8 cellular contexts compared by ENCODE assay signal in the genomic region with DNA sequence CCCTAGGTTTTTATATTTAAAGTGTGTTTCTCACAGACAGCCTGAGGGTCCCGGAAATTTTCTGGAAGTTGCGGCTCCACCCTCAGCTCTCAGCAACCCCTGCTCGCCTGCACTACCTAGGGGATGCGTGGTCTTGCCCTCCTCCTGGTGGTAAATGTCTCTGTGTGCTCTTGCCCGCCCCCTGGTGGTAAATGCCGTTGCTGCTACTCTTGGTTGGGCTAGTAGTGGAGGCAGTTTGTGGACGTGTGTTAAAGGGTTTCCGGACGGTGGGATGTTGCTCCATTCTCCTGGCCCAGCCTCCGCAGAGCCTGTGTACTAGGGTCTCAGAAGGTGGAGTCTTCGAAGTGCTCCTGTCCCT. TPM values are rescaled to one million over a fixed set of nuclear protein-coding genes. Genes with fewer than 3 reads are reported as not detected.
A peak's percentile ranks its signal among the peaks of the same experiment; 100 is the strongest.
DNase-seq lines count a peak whose midpoint lies in the region; ATAC-seq, FAIRE-seq and TF ChIP-seq lines count a peak whose summit lies in the region.

No MANE protein-coding gene starts in this region.

- H3K9me3 Mint-ChIP-seq in natural killer cell: no peaks in the 10 kb centered on the region

- H3K4me1 ChIP-seq in A549 (0 out of 3 replicates have a peak, but pooled peaks cover 3% of the 10 kb centered on the region), HUES64 (ENCODE audit: insufficient read depth, low read length) (peaks cover 27% of the 10 kb centered on the region), Panc1 (ENCODE audit: control insufficient read depth, insufficient read depth, low read length) (no peaks in the 10 kb centered on the region)

- H3K9me3 ChIP-seq in A549 (no peaks in the 10 kb centered on the region), HUES64 (ENCODE audit: insufficient read depth, low read depth, low read length) (no peaks in the 10 kb centered on the region), Panc1 (ENCODE audit: control insufficient read depth, insufficient read depth, low read depth, low read length) (no peaks in the 10 kb centered on the region)

- CTCF ChIA-PET in A549 (lab: Yijun Ruan, JAX) (interaction anchor here (0.8 to 14.5 kb wide), 14 partner anchors 8 to 345 kb away, joined by 3 to 237 read pairs (median 4); no protein-coding TSS in a partner anchor), Panc1 (lab: Charles Lee) (interaction anchor here (0.6 to 2.5 kb wide), 5 partner anchors 14 to 397 kb away, joined by 3 to 13 read pairs (median 5); no protein-coding TSS in a partner anchor)

- peaks cover 20 to 27% of the 10 kb centered on the region in 2 donors for H3K4me1 Mint-ChIP-seq in natural killer cell

- H3K27me3 ChIP-seq in HUES64 (ENCODE audit: insufficient read depth, low read length): no peaks in the 10 kb centered on the region
- no peaks in the 10 kb centered on the region for H3K27me3 ChIP-seq in Panc1 (ENCODE audit: control insufficient read depth, insufficient read depth, low read length)

- in situ Hi-C loops in Panc1 (cut with HindIII; ENCODE audit: low pct_unique_long_range_greater_than_20kb, low sequenced_read_pairs): no loop called here

- peak overlapping the region; percentile 48 for H3K4me2 ChIP-seq in A549

- FAIRE-seq in A549 (lab: Jason Lieb, UNC): no peak

- TF ChIP-seq RAD21 in A549 (conservative IDR thresholded peaks at IDR 0.05 in 1 of 2, IDR thresholded peaks at IDR 0.05 in 1 of 2): peak; percentile 36 to 37; a peak in 3 of 5 replicates

- H3K27ac ChIP-seq in A549 (no peak overlapping the region), HUES64 (ENCODE audit: low read depth, low read length) (peak overlapping the region; percentile 34; the same call in 1 of the 2 replicates), Panc1 (ENCODE audit: low read length) (no peak overlapping the region)

- H3K4me3 Mint-ChIP-seq in natural killer cell: peak overlapping the region; percentile 8

- H3K27me3 Mint-ChIP-seq in natural killer cell (ENCODE audit: low read depth in 2 of 2): peaks cover 3 to 7% of the 10 kb centered on the region in 2 donors

- H3K9ac ChIP-seq in HUES64 (ENCODE audit: low read depth, low read length): peak overlapping the region; percentile 16; the same call in 1 of the 2 replicates

- TF ChIP-seq CTCF in A549 (IDR thresholded peaks at IDR 0.05) (peak; percentile 66), Panc1 (IDR thresholded peaks at IDR 0.05) (peak; percentile 98), natural killer cell (IDR thresholded peaks at IDR 0.05) (peak; percentile 93)

- no peaks in the 10 kb centered on the region for H3K36me3 Mint-ChIP-seq in natural killer cell

- TF ChIP-seq POLR2A in A549 (IDR thresholded peaks at IDR 0.05; ENCODE audit: low read length): no peak

- no peak overlapping the region for H3K27ac Mint-ChIP-seq in natural killer cell

- WGBS in A549 (ENCODE audit: missing lambda C conversion rate): 3% methylated on average over 4 of the region's 11 CpGs
- 19% methylated on average over 11 of the region's 11 CpGs for WGBS in HUES64

- POLR2A ChIA-PET in A549 (lab: Yijun Ruan, JAX): no interaction called here
- POLR2A ChIA-PET in Panc1 (lab: Charles Lee): no interaction called here

- intact Hi-C loops in Panc1 (cut with micrococcal nuclease; ENCODE audit: unreplicated experiment): no loop called here
- intact Hi-C loops in natural killer cell (cut with micrococcal nuclease): loop anchor here (1.0 to 10.0 kb wide), 2 partner anchors 13 to 90 kb away; a partner anchor contains a TSS

- TF ChIP-seq EP300 in A549 (IDR thresholded peaks at IDR 0.05): no peak

- peak; percentile 66 to 82 for DNase-seq in A549 (ENCODE audit: low read depth in 1 of 2, low spot score in 1 of 2)
- peak; percentile 70 for DNase-seq in Panc1 (ENCODE audit: low read depth, low spot score)
- peak; percentile 88 for DNase-seq in activated T-cell treated with anti-CD3 and anti-CD28 coated beads, Interleukin-2, amount 50 U/mL, for 1 hour
- DNase-seq in fibroblast of gingiva (ENCODE audit: low read depth): peak; percentile 43
- DNase-seq in natural killer cell: peak; percentile 81
- peak; percentile 91 for DNase-seq in stimulated activated naive CD8-positive, alpha-beta T cell treated with anti-CD3 and anti-CD28 coated beads, Interleukin-15, Interleukin-2, amounts not matched to agents 100 U/mL and 50 U/mL, for 24 hours

- peak; percentile 93 to 99 for ATAC-seq in A549
- peak; percentile 55 for ATAC-seq in GM18511 (IDR thresholded peaks at IDR 0.05; ENCODE audit: unreplicated experiment)
- ATAC-seq in Panc1: peak; percentile 97
- ATAC-seq in natural killer cell: peak; percentile 95 to 98 (median 97)
- peak; percentile 77 for ATAC-seq in stimulated activated naive CD8-positive, alpha-beta T cell treated with anti-CD3 and anti-CD28 coated beads, Interleukin-15, Interleukin-2, amounts not matched to agents 100 U/mL and 50 U/mL, for 24 hours

- no TSS peak for BruUV-seq in Panc1 (replicated peaks; lab: Mats Ljungman, UMichigan)

- no peak overlapping the region for H3K4me3 ChIP-seq in A549
- H3K4me3 ChIP-seq in HUES64 (ENCODE audit: low read length): peak overlapping the region; percentile 18
- H3K4me3 ChIP-seq in Panc1 (ENCODE audit: low read depth in 2 of 2, low read length in 2 of 2): peak overlapping the region in 1 of 2 experiments; percentile 31; a peak in 1 of 4 replicates

- no peaks in the 10 kb centered on the region for H3K36me3 ChIP-seq in HUES64 (ENCODE audit: insufficient read depth, low read length)
- no peaks in the 10 kb centered on the region for H3K36me3 ChIP-seq in Panc1 (ENCODE audit: control insufficient read depth, insufficient read depth, low read length)

TF ChIP-seq in A549, 52 proteins besides CTCF, POLR2A, EP300 and RAD21:
- peak; percentile 69 for TF ChIP-seq SMC3 (IDR thresholded peaks at IDR 0.05)
- no peak for TF ChIP-seq BHLHE40 (IDR thresholded peaks at IDR 0.05; ENCODE audit: low read depth, low read length)

RNA-seq across cellular contexts. Expression of a gene that starts 27.4 kb away (rescaled TPM):
- polyA plus RNA-seq in A549 (2011; rRNA removed) (3.5 and 4.3 TPM in 2 replicates), A549 (2017; fragmentation: RNase III; extraction: RNeasy Plus Mini Kit Qiagen cat#74134 plus additional on column Dnase treatment) (4.9 to 6.3 TPM (median 5.7 TPM) in 3 replicates)
- polyA plus RNA-seq in A549 (2012; cell fraction: cytosol; rRNA removed): 7.6 and 8.0 TPM in 2 replicates
- 12.0 and 14.7 TPM in 2 replicates for polyA plus RNA-seq in A549 (2012; cell fraction: nucleus; rRNA removed)
- polyA minus RNA-seq in A549 (2011; rRNA and poly(A)+ RNA removed): 3.6 and 5.4 TPM in 2 replicates
- polyA plus RNA-seq in HUES64 (2013, experiment 1 of 2): 2.5 TPM
- polyA plus RNA-seq in HUES64 (2013, experiment 2 of 2): 3.7 TPM
- total RNA-seq in Panc1 (2021; ENCODE audit: unreplicated experiment) (6.9 TPM), natural killer cell (1 to 10 TPM; 5.6 to 8.2 (median 7.0) TPM)
- polyA plus RNA-seq in Panc1 (2012; ENCODE audit: insufficient read length): 8.7 TPM

RNA-seq across cellular contexts. Expression of a gene that starts 29.8 kb away (rescaled TPM):
- 2.1 and 3.9 TPM in 2 replicates for polyA plus RNA-seq in A549 (2011; rRNA removed)
- 5.9 and 7.9 TPM in 2 replicates for polyA plus RNA-seq in A549 (2012; cell fraction: cytosol; rRNA removed)
- 14.7 and 25.7 TPM in 2 replicates for polyA plus RNA-seq in A549 (2012; cell fraction: nucleus; rRNA removed)
- polyA plus RNA-seq in A549 (2017; fragmentation: RNase III; extraction: RNeasy Plus Mini Kit Qiagen cat#74134 plus additional on column Dnase treatment): 7.8 to 8.5 TPM (median 8.4 TPM) in 3 replicates
- 5.6 and 6.2 TPM in 2 replicates for polyA minus RNA-seq in A549 (2011; rRNA and poly(A)+ RNA removed)
- 18.8 TPM for polyA plus RNA-seq in HUES64 (2013, experiment 1 of 2)
- 21.3 TPM for polyA plus RNA-seq in HUES64 (2013, experiment 2 of 2)
- total RNA-seq in Panc1 (2021; ENCODE audit: unreplicated experiment): 52.2 TPM
- polyA plus RNA-seq in Panc1 (2012; ENCODE audit: insufficient read length): 52.7 TPM
- 10 to 100 TPM; 65.8 to 68.7 (median 67.6) TPM for total RNA-seq in natural killer cell

RNA-seq across cellular contexts. Expression of a gene that starts 38.5 kb away (rescaled TPM):
- polyA plus RNA-seq in A549 (2011; rRNA removed): 0.65 and 0.90 TPM in 2 replicates
- polyA plus RNA-seq in A549 (2012; cell fraction: cytosol; rRNA removed): 0.67 and 1.4 TPM in 2 replicates
- polyA plus RNA-seq in A549 (2012; cell fraction: nucleus; rRNA removed): 0.58 and 0.61 TPM in 2 replicates
- 0.29 to 0.62 TPM (median 0.44 TPM) in 3 replicates for polyA plus RNA-seq in A549 (2017; fragmentation: RNase III; extraction: RNeasy Plus Mini Kit Qiagen cat#74134 plus additional on column Dnase treatment)
- not detected in 2 replicates for polyA minus RNA-seq in A549 (2011; rRNA and poly(A)+ RNA removed)
- 14.3 TPM for polyA plus RNA-seq in HUES64 (2013, experiment 1 of 2)
- polyA plus RNA-seq in HUES64 (2013, experiment 2 of 2): 26.6 TPM
- 18.6 TPM for total RNA-seq in Panc1 (2021; ENCODE audit: unreplicated experiment)
- 30.5 TPM for polyA plus RNA-seq in Panc1 (2012; ENCODE audit: insufficient read length)
- total RNA-seq in natural killer cell: 1 to 10 TPM; 1.1 to 1.4 (median 1.3) TPM
